8 cellular contexts compared by ENCODE assay signal in genomic region chr19:48636859-48637448, GRCh38.
A peak's percentile ranks its signal among the peaks of the same experiment; 100 is the strongest.
DNase-seq lines count a peak whose midpoint lies in the region; ATAC-seq and TF ChIP-seq lines count a peak whose summit lies in the region.

Gene DBP, minus strand, starts transcription at chr19:48637379. Its CDS starts 385 bp downstream, at chr19:48636994.

- no peaks in the 10 kb centered on the region for H3K9me2 ChIP-seq in Loucy (replicated peaks; ENCODE audit: low read depth, low read length)

- peak within 1 kb of the TSS; percentile 84 for H2AFZ ChIP-seq in Loucy (ENCODE audit: low read length)

- H4K20me1 ChIP-seq in Loucy (ENCODE audit: insufficient read depth, low read length, poor library complexity, severe bottlenecking): peaks cover 4% of the 10 kb centered on the region

- H3K27me3 ChIP-seq in Loucy (ENCODE audit: insufficient read depth, low read length, poor library complexity, severe bottlenecking): no peaks in the 10 kb centered on the region

- peaks cover 3% of the 10 kb centered on the region for H3F3A ChIP-seq in Loucy (ENCODE audit: low read depth)

- peak within 1 kb of the TSS; percentile 75 to 98 (median 95) for H3K27ac ChIP-seq in skin epidermis

- no peak for ATAC-seq in GM18873 (IDR thresholded peaks at IDR 0.05; ENCODE audit: low FRiP score, unreplicated experiment)

- H3K9me3 ChIP-seq in Loucy (ENCODE audit: insufficient read depth, low read depth, low read length): no peaks in the 10 kb centered on the region

- H3K9ac ChIP-seq in Loucy (ENCODE audit: low read depth, low read length, poor library complexity, severe bottlenecking): peak within 1 kb of the TSS; percentile 97

- peaks cover 44% of the 10 kb centered on the region for H3K4me1 ChIP-seq in Loucy (ENCODE audit: insufficient read depth, low read length, poor library complexity, severe bottlenecking)

- H3K4me3 ChIP-seq in Loucy (ENCODE audit: low read length, poor library complexity, severe bottlenecking): peak within 1 kb of the TSS; percentile 93
- peak within 1 kb of the TSS; percentile 54 to 87 (median 71) for H3K4me3 ChIP-seq in skin epidermis

- peak; percentile 60 to 84 for DNase-seq in NCI-H524 (lab: John Stamatoyannopoulos, UW)
- DNase-seq in NCI-H524 treated with DMSO at 0.1 percent for 48 hours (lab: John Stamatoyannopoulos, UW): no peak
- peak; percentile 45 for DNase-seq in activated naive CD4-positive, alpha-beta T cell treated with anti-CD3 and anti-CD28 coated beads, Interleukin-2, amount 50 U/mL, for 16 hours
- peak; percentile 74 for DNase-seq in hippocampal formation (lab: John Stamatoyannopoulos, UW)
- DNase-seq in putamen (ENCODE audit: low spot score): no peak

- TF ChIP-seq CTCF in Loucy (conservative IDR thresholded peaks at IDR 0.05; ENCODE audit: low read length): no peak

- H3K79me2 ChIP-seq in Loucy (ENCODE audit: insufficient read depth, low read length): peaks cover 38% of the 10 kb centered on the region

- H3K36me3 ChIP-seq in Loucy (ENCODE audit: insufficient read depth, low read length): no peaks in the 10 kb centered on the region

- H3K4me2 ChIP-seq in Loucy (ENCODE audit: low read depth, low read length, poor library complexity, severe bottlenecking): peak within 1 kb of the TSS; percentile 99

Comparison
In these comparisons a context has a peak if more than half of its experiments do, and no peak if none do; other contexts are left out.
1. DNase-seq: peak in NCI-H524 (2 of 2), activated naive CD4-positive, alpha-beta T cell treated with anti-CD3 and anti-CD28 coated beads, Interleukin-2, amount 50 U/mL, for 16 hours (single experiment) and hippocampal formation (2 of 2); none in NCI-H524 treated with DMSO at 0.1 percent for 48 hours (single experiment) and putamen (single experiment).